Comparison of ENCODE assay signal across 12 cellular contexts in genomic region chr1:1422465-1423244, GRCh38. TPM values are rescaled to one million over a fixed set of nuclear protein-coding genes. Genes with fewer than 3 reads are reported as not detected.
DNase-seq lines count a peak whose midpoint lies in the region; ATAC-seq, FAIRE-seq and TF ChIP-seq lines count a peak whose summit lies in the region.
"Had no signal": no experiment of that assay in that cellular context is flagged by ENCODE, and none has a peak within 500 bp of the region (broad histone marks: within the 10 kb centered on the region; RNA-seq: fewer than 3 reads in every experiment).

No MANE protein-coding gene starts in this region.

- TF ChIP-seq POLR2A in GM12892 (IDR thresholded peaks at IDR 0.05; ENCODE audit: low read depth, low read length), result no peak
- TF ChIP-seq POLR2A in NB4 (IDR thresholded peaks at IDR 0.05; ENCODE audit: extremely low read depth, insufficient read length), result no peak

- H3K4me3 Mint-ChIP-seq in neural crest cell, result peak overlapping the region; percentile 64
- H3K4me3 Mint-ChIP-seq: activated naive CD8-positive, alpha-beta T cell treated with anti-CD3 and anti-CD28 coated beads, Interleukin-2, amount 10 ng/mL, durations not matched to agents 7 days and 5 days had no signal

- ATAC-seq in GM18907 (IDR thresholded peaks at IDR 0.05; ENCODE audit: unreplicated experiment) (no peak), GM21381 (IDR thresholded peaks at IDR 0.05; ENCODE audit: unreplicated experiment) (no peak)

- no peaks in the 10 kb centered on the region for H3K27me3 ChIP-seq in bronchial epithelial cell (ENCODE audit: control insufficient read depth, insufficient read depth, low read length)
- H3K27me3 ChIP-seq: uterus had no signal

- FAIRE-seq in GM12892 (lab: Jason Lieb, UNC) (peak; percentile 78), bronchial epithelial cell (lab: Jason Lieb, UNC) (no peak)

- H3K27me3 Mint-ChIP-seq in neural crest cell (ENCODE audit: low read depth), result peaks cover 11% of the 10 kb centered on the region

- no peak overlapping the region for H3K27ac Mint-ChIP-seq in neural crest cell (ENCODE audit: unreplicated experiment)
- H3K27ac Mint-ChIP-seq: activated naive CD8-positive, alpha-beta T cell treated with anti-CD3 and anti-CD28 coated beads, Interleukin-2, amount 10 ng/mL, durations not matched to agents 7 days and 5 days had no signal

- no peak for DNase-seq in GM12892 (ENCODE audit: insufficient read length)
- peak; percentile 63 for DNase-seq in NB4 (ENCODE audit: low read depth)
- DNase-seq in bronchial epithelial cell (ENCODE audit: low read depth), result peak; percentile 71
- DNase-seq in neural crest cell (ENCODE audit: low read depth, low spot score), result no peak
- DNase-seq in NCI-H2171 (lab: John Stamatoyannopoulos, UW), result no peak
- no peak for DNase-seq in ureter (ENCODE audit: low spot score)
- DNase-seq: activated naive CD8-positive, alpha-beta T cell treated with anti-CD3 and anti-CD28 coated beads, Interleukin-2, amount 10 ng/mL, durations not matched to agents 7 days and 5 days; HCEC 1CT; NCI-H1417 treated with DMSO at 0.1 percent for 48 hours; uterus had no signal

- no peak for TF ChIP-seq CTCF in NB4 (IDR thresholded peaks at IDR 0.05; ENCODE audit: low read depth, low read length)
- no peak for TF ChIP-seq CTCF in bronchial epithelial cell (IDR thresholded peaks at IDR 0.05; ENCODE audit: insufficient read depth, low read length, severe bottlenecking)
- TF ChIP-seq CTCF in neural crest cell (conservative IDR thresholded peaks at IDR 0.05), result no peak

- H3K36me3 ChIP-seq in bronchial epithelial cell (ENCODE audit: control insufficient read depth, insufficient read depth, low read length), result no peaks in the 10 kb centered on the region
- H3K36me3 ChIP-seq: uterus had no signal

- H3K4me3 ChIP-seq in NB4 (ENCODE audit: low read depth, low read length) (no peak overlapping the region), bronchial epithelial cell (ENCODE audit: low read depth, low read length) (no peak overlapping the region)
- H3K4me3 ChIP-seq: uterus had no signal

- H3K4me1 Mint-ChIP-seq in neural crest cell, result peaks cover 30% of the 10 kb centered on the region

- H3K9me3 Mint-ChIP-seq in neural crest cell, result no peaks in the 10 kb centered on the region
- H3K9me3 Mint-ChIP-seq: activated naive CD8-positive, alpha-beta T cell treated with anti-CD3 and anti-CD28 coated beads, Interleukin-2, amount 10 ng/mL, durations not matched to agents 7 days and 5 days had no signal

- H3K36me3 Mint-ChIP-seq in neural crest cell (ENCODE audit: low read depth), result no peaks in the 10 kb centered on the region
- H3K36me3 Mint-ChIP-seq: activated naive CD8-positive, alpha-beta T cell treated with anti-CD3 and anti-CD28 coated beads, Interleukin-2, amount 10 ng/mL, durations not matched to agents 7 days and 5 days had no signal

RNA-seq across cellular contexts. Expression of gene ANKRD65, which starts 1.6 kb away (rescaled TPM):
- polyA plus RNA-seq in GM12892 (2012; ENCODE audit: missing spikeins), result 0.47 TPM
- total RNA-seq in bronchial epithelial cell, result 5.3 and 7.9 TPM in 2 replicates
- total RNA-seq in neural crest cell, result 0.66 and 0.89 TPM in 2 replicates
- total RNA-seq in ureter, result 40.9 TPM
- total RNA-seq: activated naive CD8-positive, alpha-beta T cell treated with anti-CD3 and anti-CD28 coated beads, Interleukin-2, amount 10 ng/mL, durations not matched to agents 7 days and 5 days had no signal

RNA-seq across cellular contexts. Expression of gene VWA1, which starts 12.8 kb away (rescaled TPM):
- polyA plus RNA-seq in GM12892 (2012; ENCODE audit: missing spikeins), result 0.47 TPM
- 5.0 and 7.9 TPM in 2 replicates for total RNA-seq in bronchial epithelial cell
- 8.9 and 9.6 TPM in 2 replicates for total RNA-seq in neural crest cell
- 83.3 TPM for total RNA-seq in ureter

RNA-seq across cellular contexts. Expression of gene MRPL20, which starts 15.6 kb away (rescaled TPM):
- polyA plus RNA-seq in GM12892 (2012; ENCODE audit: missing spikeins), result 172 TPM
- total RNA-seq in bronchial epithelial cell (46.3 and 50.4 TPM in 2 replicates), neural crest cell (113 and 117 TPM in 2 replicates), ureter (145 TPM)

RNA-seq across cellular contexts. Expression of gene CCNL2, which starts 23.5 kb away (rescaled TPM):
- 60.5 TPM for polyA plus RNA-seq in GM12892 (2012; ENCODE audit: missing spikeins)
- total RNA-seq in bronchial epithelial cell (119 and 134 TPM in 2 replicates), neural crest cell (249 and 261 TPM in 2 replicates), ureter (259 TPM)

RNA-seq across cellular contexts. Expression of gene ATAD3C, which starts 26.8 kb away (rescaled TPM):
- polyA plus RNA-seq in GM12892 (2012; ENCODE audit: missing spikeins), result 1.7 TPM
- total RNA-seq in bronchial epithelial cell, result 0.26 and 0.77 TPM in 2 replicates
- 0.23 and 0.41 TPM in 2 replicates for total RNA-seq in neural crest cell
- 8.0 TPM for total RNA-seq in ureter

Comparison
In these comparisons a context has a peak if more than half of its experiments do, and no peak if none do; other contexts are left out.
1. DNase-seq: peak in NB4 (single experiment) and bronchial epithelial cell (single experiment); none in GM12892 (single experiment), neural crest cell (single experiment), NCI-H2171 (single experiment) and ureter (single experiment).